In the genomic region with DNA sequence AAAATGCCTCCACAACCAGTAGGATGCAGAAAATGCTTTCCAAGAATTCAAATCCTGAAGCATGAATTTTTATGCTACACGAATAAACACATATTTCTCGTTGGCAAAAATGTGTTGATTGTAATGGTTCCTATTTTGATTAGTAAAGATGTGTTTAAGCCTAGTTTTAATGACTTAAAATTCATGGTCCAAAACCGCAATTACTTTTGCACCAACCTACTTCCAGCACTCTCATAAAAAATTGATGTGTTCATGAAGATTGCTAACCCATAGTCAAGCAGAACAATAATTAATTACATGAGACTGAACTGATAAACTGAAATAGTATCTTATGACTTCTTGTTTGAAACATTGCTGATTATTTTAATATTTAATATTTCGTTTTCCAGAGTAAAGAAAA, we compare ENCODE assay signal across 11 cellular contexts.
"Had no signal": no experiment of that assay in that cellular context is flagged by ENCODE, and none has a peak within 500 bp of the region (broad histone marks: within the 10 kb centered on the region; RNA-seq: fewer than 3 reads in every experiment).

No MANE protein-coding gene starts in this region.

- FAIRE-seq: H1, H54 had no signal

- H3K27ac ChIP-seq: GM23248 had no signal

- H3K4me2 ChIP-seq: GM23338 had no signal

- H3K36me3 ChIP-seq: HAP-1 had no signal

- H3K4me1 ChIP-seq: HAP-1 had no signal

- H3K9ac ChIP-seq: GM23248 had no signal

- H2AFZ ChIP-seq: GM23248, GM23338 had no signal

- H3K9me3 ChIP-seq: HAP-1 had no signal

- H3K4me3 ChIP-seq: GM23248, GM23338, HAP-1 had no signal

- DNase-seq: GM23248, GOT3, H7, H9, HCEC 1CT, HFFc6 had no signal

- ATAC-seq: GM23338, HCT116 had no signal
